In the genomic region with DNA sequence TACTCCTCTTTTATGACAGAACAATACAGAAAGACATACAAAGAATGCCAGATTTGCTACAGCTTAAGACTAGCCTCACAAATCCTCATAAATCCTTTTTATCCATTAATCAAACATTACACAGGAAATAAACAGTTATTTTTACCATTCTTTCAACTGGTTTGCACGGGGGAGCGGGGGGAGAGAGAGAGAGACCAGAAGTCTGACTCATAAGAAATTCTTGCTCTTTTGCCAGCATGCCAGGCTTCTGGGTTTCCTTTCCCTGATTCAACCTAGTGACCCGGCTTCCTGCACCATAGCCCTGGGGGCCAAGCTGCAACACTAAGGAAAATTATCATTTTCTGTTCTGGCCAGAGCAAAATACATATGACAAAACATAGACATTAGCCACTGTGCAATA, we compare ENCODE assay signal across 15 cellular contexts. TPM values are rescaled to one million over a fixed set of nuclear protein-coding genes. Genes with fewer than 3 reads are reported as not detected.
DNase-seq lines count a peak whose midpoint lies in the region; ATAC-seq and TF ChIP-seq lines count a peak whose summit lies in the region.
"Had no signal": no experiment of that assay in that cellular context is flagged by ENCODE, and none has a peak within 500 bp of the region (broad histone marks: within the 10 kb centered on the region; RNA-seq: fewer than 3 reads in every experiment).

No MANE protein-coding gene starts in this region.

- peaks cover 38% of the 10 kb centered on the region for H3K9me3 Mint-ChIP-seq in WTC11

- no peak overlapping the region for H3K27ac ChIP-seq in RWPE2 (ENCODE audit: poor library complexity, severe bottlenecking)
- H3K27ac ChIP-seq in esophagus muscularis mucosa (replicated peaks in 1 of 4): peak overlapping the region; percentile 11 to 50 (median 30)
- H3K27ac ChIP-seq: neutrophil had no signal

- no peak for TF ChIP-seq EP300 in esophagus muscularis mucosa (IDR thresholded peaks at IDR 0.05)

- H3K4me3 ChIP-seq in RWPE2 (ENCODE audit: severe bottlenecking) (no peak overlapping the region), esophagus muscularis mucosa (no peak overlapping the region)

- DNase-seq in ELR (ENCODE audit: low read depth): peak; percentile 75
- no peak for DNase-seq in RWPE2 (ENCODE audit: low spot score)
- DNase-seq in esophagus muscularis mucosa (ENCODE audit: extremely low spot score): no peak
- peak; percentile 71 for DNase-seq in pulmonary artery endothelial cell (ENCODE audit: low read depth, low spot score)
- no peak for DNase-seq in WTC11 (ENCODE audit: low spot score)
- DNase-seq in NCI-H524 treated with DMSO at 0.1 percent for 48 hours (lab: John Stamatoyannopoulos, UW): no peak
- DNase-seq in activated effector memory CD4-positive, alpha-beta T cell treated with anti-CD3 and anti-CD28 coated beads, Interleukin-2, amount 50 U/mL, for 16 hours: no peak
- DNase-seq in NCI-H345 treated with DMSO at 0.1 percent for 48 hours (lab: John Stamatoyannopoulos, UW; ENCODE audit: unreplicated experiment): no peak
- DNase-seq: activated CD8-positive, alpha-beta memory T cell treated with anti-CD3 and anti-CD28 coated beads for 24 hours; activated naive CD8-positive, alpha-beta T cell treated with anti-CD3 and anti-CD28 coated beads for 36 hours; CD4-positive, CD25-positive, alpha-beta regulatory T cell; NCI-H1417; NK-92 treated with Interleukin-12 subunit alpha and Interleukin-12 subunit beta, amount 100 ng/mL, for 24 hours; stimulated activated CD4-positive, alpha-beta T cell treated with anti-CD3 and anti-CD28 coated beads, Interleukin-2, amount 100 ng/mL, for 48 hours had no signal

- CTCF ChIA-PET in WTC11 (lab: Charles Lee): no interaction called here

- H3K4me1 ChIP-seq in RWPE2 (ENCODE audit: insufficient read depth, poor library complexity, severe bottlenecking) (no peaks in the 10 kb centered on the region), esophagus muscularis mucosa (peaks cover 0 to 33% (median 16%) of the 10 kb centered on the region in 4 donors)

- no peak for TF ChIP-seq POLR2A in esophagus muscularis mucosa (IDR thresholded peaks at IDR 0.05; ENCODE audit: low read depth)

- 0 out of 3 replicates have a peak, but pooled peaks have one; percentile 19 for ATAC-seq in RWPE2 (ENCODE audit: low read depth)
- ATAC-seq in WTC11: no peak

- 17% methylated on average over 3 of the region's 3 CpGs for WGBS in esophagus muscularis mucosa

- H3K36me3 ChIP-seq in RWPE2 (ENCODE audit: low read depth) (no peaks in the 10 kb centered on the region), esophagus muscularis mucosa (no peaks in the 10 kb centered on the region)
- H3K36me3 ChIP-seq: neutrophil had no signal

- intact Hi-C loops in esophagus muscularis mucosa (cut with DNase I): loop anchor here (10.0 kb wide), 1 partner anchor 204 kb away; no protein-coding TSS in a partner anchor

- H3K27me3 ChIP-seq in RWPE2 (ENCODE audit: insufficient read depth, poor library complexity, severe bottlenecking) (no peaks in the 10 kb centered on the region), esophagus muscularis mucosa (no peaks in the 10 kb centered on the region)
- H3K27me3 ChIP-seq: neutrophil had no signal

- no peaks in the 10 kb centered on the region for H3K4me1 Mint-ChIP-seq in WTC11
- H3K4me1 Mint-ChIP-seq: activated naive CD8-positive, alpha-beta T cell treated with anti-CD3 and anti-CD28 coated beads for 36 hours had no signal

- peaks cover 6% of the 10 kb centered on the region for H3K27me3 Mint-ChIP-seq in WTC11 (ENCODE audit: low read depth)
- H3K27me3 Mint-ChIP-seq: activated naive CD8-positive, alpha-beta T cell treated with anti-CD3 and anti-CD28 coated beads for 36 hours; CD4-positive, CD25-positive, alpha-beta regulatory T cell had no signal

- H3K36me3 Mint-ChIP-seq in WTC11: peaks cover 3% of the 10 kb centered on the region; the same call in 1 of the 2 replicates
- H3K36me3 Mint-ChIP-seq: CD4-positive, CD25-positive, alpha-beta regulatory T cell had no signal

- no peaks in the 10 kb centered on the region for H3K9me3 ChIP-seq in RWPE2 (ENCODE audit: severe bottlenecking)
- H3K9me3 ChIP-seq in esophagus muscularis mucosa: no peaks in the 10 kb centered on the region
- H3K9me3 ChIP-seq: neutrophil had no signal

- no peak overlapping the region for H3K27ac Mint-ChIP-seq in WTC11
- H3K27ac Mint-ChIP-seq: activated naive CD8-positive, alpha-beta T cell treated with anti-CD3 and anti-CD28 coated beads for 36 hours; CD4-positive, CD25-positive, alpha-beta regulatory T cell had no signal

- POLR2A ChIA-PET in WTC11 (lab: Charles Lee): no interaction called here

- no peak for TF ChIP-seq CTCF in RWPE2 (IDR thresholded peaks at IDR 0.05; ENCODE audit: poor library complexity, severe bottlenecking)
- TF ChIP-seq CTCF in esophagus muscularis mucosa (IDR thresholded peaks at IDR 0.05): no peak
- TF ChIP-seq CTCF in WTC11 (IDR thresholded peaks at IDR 0.05): no peak

- H3K4me3 Mint-ChIP-seq in WTC11: no peak overlapping the region
- H3K4me3 Mint-ChIP-seq: activated naive CD8-positive, alpha-beta T cell treated with anti-CD3 and anti-CD28 coated beads for 36 hours; CD4-positive, CD25-positive, alpha-beta regulatory T cell had no signal

TF ChIP-seq in WTC11, 78 proteins besides CTCF, POLR2A, EP300 and RAD21:
- TF ChIP-seq NR3C1 (CRISPR knock-in tag; conservative IDR thresholded peaks at IDR 0.05; ENCODE audit: low read depth) (no peak), JUN (CRISPR knock-in tag; IDR thresholded peaks at IDR 0.05) (no peak)

RNA-seq across cellular contexts. Expression of a gene that starts 6.8 kb away (rescaled TPM):
- 10 to 100 TPM; 17.2 to 24.9 (median 19.4) TPM for total RNA-seq in esophagus muscularis mucosa
- 13.6 and 22.1 TPM in 2 replicates for total RNA-seq in pulmonary artery endothelial cell
- total RNA-seq in WTC11 (2021): 7.4 to 7.9 TPM (median 7.8 TPM) in 3 replicates

Comparison
In these comparisons a context has a peak if more than half of its experiments do, and no peak if none do; other contexts are left out.
1. DNase-seq: peak in ELR (single experiment) and pulmonary artery endothelial cell (single experiment); none in RWPE2 (single experiment), esophagus muscularis mucosa (single experiment), WTC11 (single experiment), NCI-H524 treated with DMSO at 0.1 percent for 48 hours (single experiment), activated effector memory CD4-positive, alpha-beta T cell treated with anti-CD3 and anti-CD28 coated beads, Interleukin-2, amount 50 U/mL, for 16 hours (single experiment) and NCI-H345 treated with DMSO at 0.1 percent for 48 hours (single experiment).